ENCODE assay signal across 9 cellular contexts in genomic region chr6:14129572-14129971, GRCh38. TPM values are rescaled to one million over a fixed set of nuclear protein-coding genes. Genes with fewer than 3 reads are reported as not detected.
DNase-seq lines count a peak whose midpoint lies in the region; ATAC-seq and TF ChIP-seq lines count a peak whose summit lies in the region.
"Had no signal": no experiment of that assay in that cellular context is flagged by ENCODE, and none has a peak within 500 bp of the region (broad histone marks: within the 10 kb centered on the region; RNA-seq: fewer than 3 reads in every experiment).

No MANE protein-coding gene starts in this region.

- H3K27ac ChIP-seq in HCT116 (ENCODE audit: low read depth, low read length), result no peak overlapping the region

- no peaks in the 10 kb centered on the region for H3K79me2 ChIP-seq in HCT116 (ENCODE audit: insufficient read depth, low read length)

- RAD21 ChIA-PET in HCT116 (lab: Charles Lee; ENCODE audit: low non-redundant PET in 1 of 2, low total read pairs in 2 of 2, uncharacterized antibody in 2 of 2, unreplicated experiment in 2 of 2), result no interaction called here

- H4K20me1 ChIP-seq in HCT116 (ENCODE audit: insufficient read depth), result no peaks in the 10 kb centered on the region

- no peak overlapping the region for H3K4me3 ChIP-seq in HCT116 (replicated peaks in 1 of 2; ENCODE audit: low read depth in 1 of 2, low read length in 2 of 2)

- H3K36me3 ChIP-seq in HCT116 (ENCODE audit: control insufficient read depth in 1 of 2, insufficient read depth in 2 of 2, low read length in 2 of 2), result peaks cover 0 to 4% of the 10 kb centered on the region in 2 experiments; a peak in 1 of 4 replicates

- no peaks in the 10 kb centered on the region for H3K27me3 ChIP-seq in HCT116 (ENCODE audit: insufficient read depth, low read length)

- peaks cover 37% of the 10 kb centered on the region for H3K4me1 Mint-ChIP-seq in activated naive CD8-positive, alpha-beta T cell treated with anti-CD3 and anti-CD28 coated beads, Interleukin-2, amount 50 U/mL, for 24 hours

- no peaks in the 10 kb centered on the region for H3K4me1 ChIP-seq in HCT116 (ENCODE audit: control insufficient read depth in 1 of 2, insufficient read depth in 2 of 2, low read length in 2 of 2)

- H3K9me2 ChIP-seq in HCT116 (ENCODE audit: insufficient read depth), result no peaks in the 10 kb centered on the region

- H3K36me3 Mint-ChIP-seq in activated naive CD8-positive, alpha-beta T cell treated with anti-CD3 and anti-CD28 coated beads, Interleukin-2, amount 50 U/mL, for 24 hours (ENCODE audit: low read depth), result peaks cover 69% of the 10 kb centered on the region

- DNase-seq in NCI-H1417 (lab: John Stamatoyannopoulos, UW), result peak; percentile 49 to 78 (median 67)
- no peak for DNase-seq in NCI-H1417 treated with DMSO at 0.1 percent for 48 hours (lab: John Stamatoyannopoulos, UW)
- peak; percentile 34 for DNase-seq in HCT116 (ENCODE audit: low read depth, low spot score)
- DNase-seq in NCI-H446 (lab: John Stamatoyannopoulos, UW), result peak; percentile 38 to 73
- no peak for DNase-seq in activated naive CD8-positive, alpha-beta T cell treated with anti-CD3 and anti-CD28 coated beads, Interleukin-2, amount 50 U/mL, for 24 hours
- DNase-seq in left cardiac atrium, result peak; percentile 46
- peak; percentile 52 for DNase-seq in putamen (ENCODE audit: low spot score)
- DNase-seq in NCI-H187 treated with DMSO at 0.1 percent for 48 hours (lab: John Stamatoyannopoulos, UW), result no peak

- TF ChIP-seq RAD21 in HCT116 (IDR thresholded peaks at IDR 0.05; ENCODE audit: low read depth), result peak; percentile 78

- CTCF ChIA-PET in HCT116 (lab: Charles Lee), result interaction anchor here (1.1 to 1.2 kb wide), 5 partner anchors 9 to 1494 kb away, joined by 3 to 9 read pairs (median 4); no protein-coding TSS in a partner anchor

- no peaks in the 10 kb centered on the region for H3K9me3 ChIP-seq in HCT116 (ENCODE audit: control insufficient read depth in 1 of 2, insufficient read depth in 1 of 2, low read depth in 1 of 2, low read length in 2 of 2)

- no peak overlapping the region for H3K4me2 ChIP-seq in HCT116 (ENCODE audit: low read length)

- peak; percentile 50 to 54 (median 51); a peak in 5 of 6 replicates for TF ChIP-seq CTCF in HCT116 (IDR thresholded peaks at IDR 0.05 in 2 of 3, conservative IDR thresholded peaks at IDR 0.05 in 1 of 3; ENCODE audit: borderline replicate concordance in 1 of 3, insufficient read depth in 1 of 3, low read depth in 2 of 3, low read length in 2 of 3)

- H3K9me3 Mint-ChIP-seq in activated naive CD8-positive, alpha-beta T cell treated with anti-CD3 and anti-CD28 coated beads, Interleukin-2, amount 50 U/mL, for 24 hours, result no peaks in the 10 kb centered on the region
- H3K9me3 Mint-ChIP-seq: CD4-positive, alpha-beta memory T cell had no signal

- TF ChIP-seq POLR2A in HCT116 (IDR thresholded peaks at IDR 0.05; ENCODE audit: borderline replicate concordance, extremely low read depth, insufficient read depth, insufficient read length), result no peak

- H3K27me3 Mint-ChIP-seq in activated naive CD8-positive, alpha-beta T cell treated with anti-CD3 and anti-CD28 coated beads, Interleukin-2, amount 50 U/mL, for 24 hours, result no peaks in the 10 kb centered on the region
- H3K27me3 Mint-ChIP-seq: CD4-positive, alpha-beta memory T cell had no signal

- intact Hi-C loops in HCT116 (cut with micrococcal nuclease) (loop anchor here (10.0 kb wide), 1 partner anchor 1495 kb away; no protein-coding TSS in a partner anchor), left cardiac atrium (cut with DNase I) (loop anchor here (5.0 to 10.0 kb wide), 2 partner anchors 1493 to 1495 kb away; no protein-coding TSS in a partner anchor)

- H3K9ac ChIP-seq in HCT116 (ENCODE audit: low read length), result no peak overlapping the region

- ATAC-seq in HCT116, result peak; percentile 96
- peak; percentile 48 for ATAC-seq in activated naive CD8-positive, alpha-beta T cell treated with anti-CD3 and anti-CD28 coated beads, Interleukin-2, amount 50 U/mL, for 24 hours
- peak; percentile 88 to 95 for ATAC-seq in left cardiac atrium

- H2AFZ ChIP-seq in HCT116 (ENCODE audit: low read depth, low read length, poor library complexity, severe bottlenecking), result no peak overlapping the region

- H3K27ac Mint-ChIP-seq in activated naive CD8-positive, alpha-beta T cell treated with anti-CD3 and anti-CD28 coated beads, Interleukin-2, amount 50 U/mL, for 24 hours, result no peak overlapping the region

- POLR2A ChIA-PET in HCT116 (lab: Charles Lee), result no interaction called here

- no TSS peak for BruUV-seq in HCT116 (replicated peaks; lab: Mats Ljungman, UMichigan)

- no peak overlapping the region for H3K4me3 Mint-ChIP-seq in activated naive CD8-positive, alpha-beta T cell treated with anti-CD3 and anti-CD28 coated beads, Interleukin-2, amount 50 U/mL, for 24 hours
- H3K4me3 Mint-ChIP-seq: CD4-positive, alpha-beta memory T cell had no signal

TF ChIP-seq in HCT116, 20 proteins besides CTCF, POLR2A, EP300 and RAD21:
- TF ChIP-seq POLR2AphosphoS5 (IDR thresholded peaks at IDR 0.05; ENCODE audit: low read depth, low read length) (no peak), SRF (IDR thresholded peaks at IDR 0.05; ENCODE audit: low read depth) (no peak), ZBTB33 (IDR thresholded peaks at IDR 0.05; ENCODE audit: extremely low read depth, insufficient replicate concordance, low read length) (no peak), TCF7L2 (IDR thresholded peaks at IDR 0.05; ENCODE audit: borderline replicate concordance, extremely low read depth, insufficient read depth, insufficient read length) (no peak), ELF1 (IDR thresholded peaks at IDR 0.05; ENCODE audit: borderline replicate concordance, low read depth) (no peak), SIN3A (IDR thresholded peaks at IDR 0.05; ENCODE audit: low read depth) (no peak), SP1 (IDR thresholded peaks at IDR 0.05; ENCODE audit: low read depth) (no peak), EGR1 (IDR thresholded peaks at IDR 0.05; ENCODE audit: low read depth) (no peak), REST (IDR thresholded peaks at IDR 0.05; ENCODE audit: low read depth) (no peak), ATF3 (IDR thresholded peaks at IDR 0.05) (no peak), ZNF274 (IDR thresholded peaks at IDR 0.05; ENCODE audit: low read depth, low read length) (no peak), MAX (IDR thresholded peaks at IDR 0.05) (no peak), CBX3 (IDR thresholded peaks at IDR 0.05; ENCODE audit: low read depth) (no peak), FOSL1 (IDR thresholded peaks at IDR 0.05; ENCODE audit: low read depth) (no peak), CEBPB (IDR thresholded peaks at IDR 0.05; ENCODE audit: low read depth) (no peak), EZH2 (IDR thresholded peaks at IDR 0.05) (no peak), YY1 (IDR thresholded peaks at IDR 0.05; ENCODE audit: extremely low read depth, insufficient replicate concordance, low read depth, low read length) (no peak)

RNA-seq across cellular contexts. Expression of gene CD83, which starts 12.0 kb away (rescaled TPM):
- total RNA-seq in HCT116 (2021; ENCODE audit: unreplicated experiment) (6.0 TPM), left cardiac atrium (1 to 10 TPM; 2.3 to 3.2 TPM)
- polyA plus RNA-seq in HCT116 (2012), result 2.4 and 3.0 TPM in 2 replicates

Comparison
In these comparisons a context has a peak if more than half of its experiments do, and no peak if none do; other contexts are left out.
1. DNase-seq: peak in NCI-H1417 (3 of 3), HCT116 (single experiment), NCI-H446 (2 of 2), left cardiac atrium (single experiment) and putamen (single experiment); none in NCI-H1417 treated with DMSO at 0.1 percent for 48 hours (single experiment), activated naive CD8-positive, alpha-beta T cell treated with anti-CD3 and anti-CD28 coated beads, Interleukin-2, amount 50 U/mL, for 24 hours (single experiment) and NCI-H187 treated with DMSO at 0.1 percent for 48 hours (single experiment).
2. Peak in every context shown above with its lines, with median percentiles within 50 percentile points of each other: ATAC-seq.